8 cellular contexts compared by ENCODE assay signal in genomic region chr4:67545199-67545995, GRCh38. TPM values are rescaled to one million over a fixed set of nuclear protein-coding genes. Genes with fewer than 3 reads are reported as not detected.
DNase-seq lines count a peak whose midpoint lies in the region; ATAC-seq and TF ChIP-seq lines count a peak whose summit lies in the region.

Gene CENPC, minus strand, starts transcription at chr4:67545503. Its CDS starts 148 bp downstream, at chr4:67545355.

- H3K27ac ChIP-seq in RWPE2 (ENCODE audit: poor library complexity, severe bottlenecking): peak within 1 kb of the TSS; percentile 65

- peaks cover 16% of the 10 kb centered on the region for H3K4me1 ChIP-seq in RWPE2 (ENCODE audit: insufficient read depth, poor library complexity, severe bottlenecking)

- no peaks in the 10 kb centered on the region for H3K27me3 Mint-ChIP-seq in activated T-helper 2 cell treated with anti-CD3 and anti-CD28 coated beads, Interferon-gamma antibody, Interleukin-2, Interleukin-4, amounts not matched to agents 10 μg/mL and 5 μg/mL and 100 μg/mL, durations not matched to agents 14 hours and 24 hours and 36 hours (ENCODE audit: low read depth)
- H3K27me3 Mint-ChIP-seq in natural killer cell treated with Interleukin-12 subunit alpha and Interleukin-12 subunit beta and Interleukin-15 and Interleukin-18, amount 100 ng/mL, for 72 hours: no peaks in the 10 kb centered on the region

- H3K4me3 ChIP-seq in RWPE2 (ENCODE audit: severe bottlenecking): peak within 1 kb of the TSS; percentile 87

- no peaks in the 10 kb centered on the region for H3K27me3 ChIP-seq in RWPE2 (ENCODE audit: insufficient read depth, poor library complexity, severe bottlenecking)

- H3K27ac Mint-ChIP-seq in activated T-helper 2 cell treated with anti-CD3 and anti-CD28 coated beads, Interferon-gamma antibody, Interleukin-2, Interleukin-4, amounts not matched to agents 10 μg/mL and 5 μg/mL and 100 μg/mL, durations not matched to agents 14 hours and 24 hours and 36 hours: peak within 1 kb of the TSS; percentile 99
- H3K27ac Mint-ChIP-seq in natural killer cell treated with Interleukin-12 subunit alpha and Interleukin-12 subunit beta and Interleukin-15 and Interleukin-18, amount 100 ng/mL, for 72 hours: peak within 1 kb of the TSS; percentile 99 to 100

- H3K36me3 Mint-ChIP-seq in activated T-helper 2 cell treated with anti-CD3 and anti-CD28 coated beads, Interferon-gamma antibody, Interleukin-2, Interleukin-4, amounts not matched to agents 10 μg/mL and 5 μg/mL and 100 μg/mL, durations not matched to agents 14 hours and 24 hours and 36 hours (ENCODE audit: low read depth): peaks cover 40% of the 10 kb centered on the region
- peaks cover 24% of the 10 kb centered on the region for H3K36me3 Mint-ChIP-seq in natural killer cell treated with Interleukin-12 subunit alpha and Interleukin-12 subunit beta and Interleukin-15 and Interleukin-18, amount 100 ng/mL, for 72 hours

- TF ChIP-seq CTCF in RWPE2 (IDR thresholded peaks at IDR 0.05; ENCODE audit: poor library complexity, severe bottlenecking): no peak

- no peaks in the 10 kb centered on the region for H3K9me3 Mint-ChIP-seq in activated T-helper 2 cell treated with anti-CD3 and anti-CD28 coated beads, Interferon-gamma antibody, Interleukin-2, Interleukin-4, amounts not matched to agents 10 μg/mL and 5 μg/mL and 100 μg/mL, durations not matched to agents 14 hours and 24 hours and 36 hours
- H3K9me3 Mint-ChIP-seq in natural killer cell treated with Interleukin-12 subunit alpha and Interleukin-12 subunit beta and Interleukin-15 and Interleukin-18, amount 100 ng/mL, for 72 hours: no peaks in the 10 kb centered on the region

- peak; percentile 96 for ATAC-seq in RWPE2 (ENCODE audit: low read depth)
- ATAC-seq in natural killer cell treated with Interleukin-12 subunit alpha and Interleukin-12 subunit beta and Interleukin-15 and Interleukin-18, amount 100 ng/mL, for 72 hours: peak; percentile 98
- ATAC-seq in stimulated activated naive CD8-positive, alpha-beta T cell treated with anti-CD3 and anti-CD28 coated beads, Interleukin-15, Interleukin-2, amounts not matched to agents 100 U/mL and 50 U/mL, for 24 hours: peak; percentile 98

- intact Hi-C loops in activated T-helper 2 cell treated with anti-CD3 and anti-CD28 coated beads, Interferon-gamma antibody, Interleukin-2, Interleukin-4, amounts not matched to agents 10 μg/mL and 5 μg/mL and 100 μg/mL, durations not matched to agents 14 hours and 24 hours and 36 hours (cut with micrococcal nuclease): loop anchor here (1.0 to 5.0 kb wide), 7 partner anchors 13 to 202 kb away; partner anchors contain the start of genes STAP1 and UBA6

- H3K4me1 Mint-ChIP-seq in activated T-helper 2 cell treated with anti-CD3 and anti-CD28 coated beads, Interferon-gamma antibody, Interleukin-2, Interleukin-4, amounts not matched to agents 10 μg/mL and 5 μg/mL and 100 μg/mL, durations not matched to agents 14 hours and 24 hours and 36 hours (ENCODE audit: low read depth): peaks cover 35% of the 10 kb centered on the region
- peaks cover 19 to 35% of the 10 kb centered on the region in 2 donors for H3K4me1 Mint-ChIP-seq in natural killer cell treated with Interleukin-12 subunit alpha and Interleukin-12 subunit beta and Interleukin-15 and Interleukin-18, amount 100 ng/mL, for 72 hours (ENCODE audit: low read depth in 2 of 2)

- H3K4me3 Mint-ChIP-seq in activated T-helper 2 cell treated with anti-CD3 and anti-CD28 coated beads, Interferon-gamma antibody, Interleukin-2, Interleukin-4, amounts not matched to agents 10 μg/mL and 5 μg/mL and 100 μg/mL, durations not matched to agents 14 hours and 24 hours and 36 hours (ENCODE audit: low read depth): peak within 1 kb of the TSS; percentile 100
- H3K4me3 Mint-ChIP-seq in natural killer cell treated with Interleukin-12 subunit alpha and Interleukin-12 subunit beta and Interleukin-15 and Interleukin-18, amount 100 ng/mL, for 72 hours: peak within 1 kb of the TSS; percentile 100

- no peaks in the 10 kb centered on the region for H3K9me3 ChIP-seq in RWPE2 (ENCODE audit: severe bottlenecking)

- DNase-seq in EH (ENCODE audit: low read depth) (peak; percentile 98), H4 (ENCODE audit: low spot score) (peak; percentile 98), LoVo (ENCODE audit: low spot score) (peak; percentile 96), RWPE2 (ENCODE audit: low spot score) (peak; percentile 96), fibroblast of peridontal ligament (ENCODE audit: extremely low read depth) (peak; percentile 96)
- peak; percentile 93 for DNase-seq in activated T-helper 2 cell treated with anti-CD3 and anti-CD28 coated beads, Interferon-gamma antibody, Interleukin-2, Interleukin-4, amounts not matched to agents 10 μg/mL and 5 μg/mL and 100 μg/mL, durations not matched to agents 14 hours and 24 hours and 36 hours (ENCODE audit: low spot score)
- DNase-seq in natural killer cell treated with Interleukin-12 subunit alpha and Interleukin-12 subunit beta and Interleukin-15 and Interleukin-18, amount 100 ng/mL, for 72 hours (ENCODE audit: low spot score): peak; percentile 96
- DNase-seq in stimulated activated naive CD8-positive, alpha-beta T cell treated with anti-CD3 and anti-CD28 coated beads, Interleukin-15, Interleukin-2, amounts not matched to agents 100 U/mL and 50 U/mL, for 24 hours: peak; percentile 94

- peaks cover 31% of the 10 kb centered on the region for H3K36me3 ChIP-seq in RWPE2 (ENCODE audit: low read depth)

RNA-seq across cellular contexts. Expression of gene CENPC, which starts in this region (rescaled TPM):
- 8.3 and 11.6 TPM in 2 replicates for total RNA-seq in H4 (2014; rRNA removed; shearing (Covaris generic))
- 31.6 and 32.0 TPM in 2 replicates for total RNA-seq in activated T-helper 2 cell treated with anti-CD3 and anti-CD28 coated beads, Interferon-gamma antibody, Interleukin-2, Interleukin-4, amounts not matched to agents 10 μg/mL and 5 μg/mL and 100 μg/mL, durations not matched to agents 14 hours and 24 hours and 36 hours
- 10 to 100 TPM; 31.5 to 43.5 TPM for total RNA-seq in natural killer cell treated with Interleukin-12 subunit alpha and Interleukin-12 subunit beta and Interleukin-15 and Interleukin-18, amount 100 ng/mL, for 72 hours

Comparison
In these comparisons a context has a peak if more than half of its experiments do, and no peak if none do; other contexts are left out.
1. Peak in every context shown above with its lines: DNase-seq, ATAC-seq, H3K4me3 ChIP-seq and H3K27ac ChIP-seq.